In the genomic region with DNA sequence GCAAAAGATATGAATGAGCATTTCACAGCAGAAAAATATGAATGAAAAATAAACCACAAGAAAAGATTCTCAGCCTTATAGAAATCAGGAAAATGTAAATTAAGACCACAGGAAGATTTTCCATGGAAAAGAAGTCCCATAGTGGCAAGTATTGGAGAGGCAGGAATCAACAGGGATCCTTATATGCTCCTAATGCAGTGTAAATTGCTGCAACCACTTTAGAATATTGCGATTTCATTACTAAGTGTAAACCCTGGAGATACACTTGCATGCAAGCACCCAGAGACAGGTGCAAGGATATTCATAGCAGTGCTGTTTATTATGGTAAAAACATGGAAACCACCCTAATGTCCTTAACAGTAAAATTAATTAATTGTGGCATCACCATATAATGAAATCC, we compare ENCODE assay signal across 1 cellular context.
A peak's percentile ranks its signal among the peaks of the same experiment; 100 is the strongest.
TF ChIP-seq lines count a peak whose summit lies in the region.

No MANE protein-coding gene starts in this region.

TF ChIP-seq in neural cell, 6 proteins besides CTCF, POLR2A, EP300 and RAD21 (continued from another document):
- TF ChIP-seq, protein P1, sequence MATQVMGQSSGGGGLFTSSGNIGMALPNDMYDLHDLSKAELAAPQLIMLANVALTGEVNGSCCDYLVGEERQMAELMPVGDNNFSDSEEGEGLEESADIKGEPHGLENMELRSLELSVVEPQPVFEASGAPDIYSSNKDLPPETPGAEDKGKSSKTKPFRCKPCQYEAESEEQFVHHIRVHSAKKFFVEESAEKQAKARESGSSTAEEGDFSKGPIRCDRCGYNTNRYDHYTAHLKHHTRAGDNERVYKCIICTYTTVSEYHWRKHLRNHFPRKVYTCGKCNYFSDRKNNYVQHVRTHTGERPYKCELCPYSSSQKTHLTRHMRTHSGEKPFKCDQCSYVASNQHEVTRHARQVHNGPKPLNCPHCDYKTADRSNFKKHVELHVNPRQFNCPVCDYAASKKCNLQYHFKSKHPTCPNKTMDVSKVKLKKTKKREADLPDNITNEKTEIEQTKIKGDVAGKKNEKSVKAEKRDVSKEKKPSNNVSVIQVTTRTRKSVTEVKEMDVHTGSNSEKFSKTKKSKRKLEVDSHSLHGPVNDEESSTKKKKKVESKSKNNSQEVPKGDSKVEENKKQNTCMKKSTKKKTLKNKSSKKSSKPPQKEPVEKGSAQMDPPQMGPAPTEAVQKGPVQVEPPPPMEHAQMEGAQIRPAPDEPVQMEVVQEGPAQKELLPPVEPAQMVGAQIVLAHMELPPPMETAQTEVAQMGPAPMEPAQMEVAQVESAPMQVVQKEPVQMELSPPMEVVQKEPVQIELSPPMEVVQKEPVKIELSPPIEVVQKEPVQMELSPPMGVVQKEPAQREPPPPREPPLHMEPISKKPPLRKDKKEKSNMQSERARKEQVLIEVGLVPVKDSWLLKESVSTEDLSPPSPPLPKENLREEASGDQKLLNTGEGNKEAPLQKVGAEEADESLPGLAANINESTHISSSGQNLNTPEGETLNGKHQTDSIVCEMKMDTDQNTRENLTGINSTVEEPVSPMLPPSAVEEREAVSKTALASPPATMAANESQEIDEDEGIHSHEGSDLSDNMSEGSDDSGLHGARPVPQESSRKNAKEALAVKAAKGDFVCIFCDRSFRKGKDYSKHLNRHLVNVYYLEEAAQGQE (IDR thresholded peaks at IDR 0.05; ENCODE audit: borderline replicate concordance) = peak; percentile 98
- TF ChIP-seq MXI1 (conservative IDR thresholded peaks at IDR 0.05; ENCODE audit: poor library complexity, severe bottlenecking) (no peak), POLR2AphosphoS5 (IDR thresholded peaks at IDR 0.05) (peak; percentile 59)
